In the genomic region with DNA sequence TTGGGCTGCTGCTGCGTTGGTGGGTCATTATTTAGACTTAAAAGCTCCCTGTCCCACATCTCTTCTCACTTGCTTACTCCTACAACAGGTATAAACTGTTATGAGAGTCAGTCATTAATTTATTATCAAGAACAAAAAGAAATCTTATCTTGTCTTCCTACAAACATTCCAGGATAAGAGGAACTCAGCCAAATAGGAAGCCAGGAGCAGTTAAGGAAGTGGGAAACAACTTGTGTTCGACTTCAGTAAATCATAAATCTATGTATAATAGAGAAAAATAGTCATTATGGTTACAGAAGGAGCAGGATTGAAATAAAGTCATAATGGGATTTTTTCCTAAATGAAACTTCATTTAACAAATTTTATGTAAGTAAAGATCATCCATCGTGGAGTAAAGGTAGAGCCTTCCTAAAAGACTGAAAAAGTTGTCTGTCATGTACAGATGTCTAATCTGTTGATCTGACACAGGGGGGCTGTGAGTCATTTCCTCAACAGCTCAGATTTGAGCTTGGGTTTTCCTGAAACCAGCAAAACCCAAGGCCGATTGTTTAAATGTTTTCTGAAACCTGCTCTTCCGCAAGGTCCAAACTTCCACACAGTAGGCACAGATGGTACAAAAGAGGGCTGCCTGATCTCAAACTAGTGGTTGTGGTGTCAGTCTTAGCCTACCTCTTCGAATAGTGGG, we compare ENCODE assay signal across 13 cellular contexts. TPM values are rescaled to one million over a fixed set of nuclear protein-coding genes. Genes with fewer than 3 reads are reported as not detected.
DNase-seq lines count a peak whose midpoint lies in the region; ATAC-seq and TF ChIP-seq lines count a peak whose summit lies in the region.
"Had no signal": no experiment of that assay in that cellular context is flagged by ENCODE, and none has a peak within 500 bp of the region (broad histone marks: within the 10 kb centered on the region; RNA-seq: fewer than 3 reads in every experiment).

No MANE protein-coding gene starts in this region.

- H3K36me3 Mint-ChIP-seq in activated T-cell treated with anti-CD3 and anti-CD28 coated beads, Interleukin-2, amount 50 U/mL, for 4 hours (ENCODE audit: insufficient read depth), result peaks cover 2% of the 10 kb centered on the region

- H3K4me3 Mint-ChIP-seq in activated T-cell treated with anti-CD3 and anti-CD28 coated beads, Interleukin-2, amount 50 U/mL, for 4 hours, result no peak overlapping the region
- H3K4me3 Mint-ChIP-seq: stimulated activated naive CD8-positive, alpha-beta T cell treated with anti-CD3 and anti-CD28 coated beads, Interleukin-15, Interleukin-2, amounts not matched to agents 100 ng/mL and 50 ng/mL, for 24 hours had no signal

- H3K4me1 ChIP-seq in skeletal muscle satellite cell (ENCODE audit: control insufficient read depth, insufficient read depth, low read length), result peaks cover 32% of the 10 kb centered on the region

- H3K4me1 Mint-ChIP-seq in activated T-cell treated with anti-CD3 and anti-CD28 coated beads, Interleukin-2, amount 50 U/mL, for 4 hours (ENCODE audit: low read depth), result peaks cover 9% of the 10 kb centered on the region

- no peak overlapping the region for H3K27ac ChIP-seq in RWPE1
- H3K27ac ChIP-seq in epithelial cell of prostate, result peak overlapping the region; percentile 27

- peak overlapping the region; percentile 46 for H3K4me2 ChIP-seq in skeletal muscle satellite cell (ENCODE audit: low read length)

- H3K9me3 ChIP-seq in skeletal muscle satellite cell (replicated peaks; ENCODE audit: low read length), result no peaks in the 10 kb centered on the region

- CTCF ChIA-PET in RWPE1 (lab: Yijun Ruan, JAX), result interaction anchor here (0.6 kb wide), 1 partner anchor 26 kb away, joined by 4 read pairs; no protein-coding TSS in a partner anchor

- POLR2A ChIA-PET in RWPE1 (lab: Yijun Ruan, JAX; ENCODE audit: low non-redundant PET), result no interaction called here

- H3K27me3 Mint-ChIP-seq in activated T-cell treated with anti-CD3 and anti-CD28 coated beads, Interleukin-2, amount 50 U/mL, for 4 hours (ENCODE audit: low read depth), result no peaks in the 10 kb centered on the region

- DNase-seq in activated T-cell treated with anti-CD3 and anti-CD28 coated beads, Interleukin-2, amount 50 U/mL, for 4 hours, result no peak
- no peak for DNase-seq in activated T-cell treated with anti-CD3 and anti-CD28 coated beads for 4 hours
- peak; percentile 76 for DNase-seq in RWPE1 (ENCODE audit: low spot score)
- no peak for DNase-seq in epithelial cell of prostate (ENCODE audit: low read depth, low spot score)
- DNase-seq in NCI-H2107 treated with DMSO at 0.1 percent for 48 hours (lab: John Stamatoyannopoulos, UW; ENCODE audit: unreplicated experiment), result no peak
- DNase-seq in NCI-H2171 (lab: John Stamatoyannopoulos, UW), result no peak
- DNase-seq: AML-193, left cardiac atrium, NCI-H1105, retina had no signal

- no peaks in the 10 kb centered on the region for H3K27me3 ChIP-seq in skeletal muscle satellite cell (ENCODE audit: control insufficient read depth, insufficient read depth, low read length)

- H3K36me3 ChIP-seq in skeletal muscle satellite cell (ENCODE audit: insufficient read depth, low read length), result peaks cover 46% of the 10 kb centered on the region

- ATAC-seq in activated T-cell treated with anti-CD3 and anti-CD28 coated beads, Interleukin-2, amount 50 U/mL, for 4 hours, result peak; percentile 78 to 88
- ATAC-seq in esophagus mucosa, result no peak

- H3K9me3 Mint-ChIP-seq in activated T-cell treated with anti-CD3 and anti-CD28 coated beads, Interleukin-2, amount 50 U/mL, for 4 hours, result no peaks in the 10 kb centered on the region

- no peak overlapping the region for H3K9ac ChIP-seq in skeletal muscle satellite cell (ENCODE audit: low read depth, low read length)

- H3K4me3 ChIP-seq in skeletal muscle satellite cell (ENCODE audit: low read length), result no peak overlapping the region

- no peak for TF ChIP-seq CTCF in RWPE1 (conservative IDR thresholded peaks at IDR 0.05; ENCODE audit: low read depth)

RNA-seq across cellular contexts. Expression of a gene that starts 25.3 kb away (rescaled TPM):
- total RNA-seq in activated T-cell treated with anti-CD3 and anti-CD28 coated beads, Interleukin-2, amount 50 U/mL, for 4 hours, result under 1 TPM; 0.05 to 0.33 (median 0.20) TPM
- 0.66 and 1.3 TPM in 2 replicates for total RNA-seq in skeletal muscle satellite cell (2012; rRNA removed)
- 0.20 TPM for total RNA-seq in esophagus mucosa
